Comparison of ENCODE assay signal across 14 cellular contexts in genomic region chr20:36004045-36004444, GRCh38.
"Had no signal": no experiment of that assay in that cellular context is flagged by ENCODE, and none has a peak within 500 bp of the region (broad histone marks: within the 10 kb centered on the region; RNA-seq: fewer than 3 reads in every experiment).

No MANE protein-coding gene starts in this region.

- ATAC-seq: activated CD4-positive, CD25-positive, alpha-beta regulatory T cell treated with anti-CD3 and anti-CD28 coated beads, Interleukin-2, amount 50 U/mL, for 24 hours; activated naive CD4-positive, alpha-beta T cell treated with anti-CD3 and anti-CD28 coated beads, Interleukin-2, amount 50 U/mL, for 72 hours; stimulated activated naive CD8-positive, alpha-beta T cell treated with anti-CD3 and anti-CD28 coated beads, Interleukin-15, amount 100 ng/mL, for 72 hours had no signal

- H3K4me3 Mint-ChIP-seq: activated T-cell treated with anti-CD3 and anti-CD28 coated beads, Interleukin-2, amount 50 U/mL, for 24 hours; stimulated activated naive CD8-positive, alpha-beta T cell treated with anti-CD3 and anti-CD28 coated beads, Interleukin-15, amount 100 ng/mL, for 72 hours; T-helper 2 cell treated with Interferon-gamma antibody and Interleukin-4, amounts not matched to agents 5 μg/mL and 100 μg/mL, for 36 hours had no signal

- H3K27ac Mint-ChIP-seq: activated naive CD4-positive, alpha-beta T cell treated with anti-CD3 and anti-CD28 coated beads, Interleukin-2, amount 50 U/mL, for 72 hours; activated T-cell treated with anti-CD3 and anti-CD28 coated beads, Interleukin-2, amount 50 U/mL, for 24 hours; T-helper 2 cell treated with Interferon-gamma antibody and Interleukin-4, amounts not matched to agents 5 μg/mL and 100 μg/mL, for 36 hours had no signal

- H3K36me3 ChIP-seq: brain microvascular endothelial cell, thoracic aorta had no signal

- DNase-seq: activated T-cell treated with anti-CD3 and anti-CD28 coated beads, Interleukin-2, amount 50 U/mL, for 24 hours; brain microvascular endothelial cell; dorsolateral prefrontal cortex; hippocampal formation; kidney glomerular epithelial cell; midbrain; stimulated activated CD4-positive, alpha-beta T cell treated with anti-CD3 and anti-CD28 coated beads, Interleukin-15, amount 100 ng/mL, for 24 hours; stimulated activated CD4-positive, alpha-beta T cell treated with anti-CD3 and anti-CD28 coated beads, Interleukin-4, amount 100 ng/mL, for 24 hours; stimulated activated naive CD8-positive, alpha-beta T cell treated with anti-CD3 and anti-CD28 coated beads, Interleukin-15, amount 100 ng/mL, for 72 hours had no signal

- H3K27me3 ChIP-seq: brain microvascular endothelial cell, dorsolateral prefrontal cortex had no signal

- H3K4me1 ChIP-seq: parathyroid adenoma had no signal

- H3K4me1 Mint-ChIP-seq: stimulated activated naive CD8-positive, alpha-beta T cell treated with anti-CD3 and anti-CD28 coated beads, Interleukin-15, amount 100 ng/mL, for 72 hours had no signal

- H3K27me3 Mint-ChIP-seq: stimulated activated naive CD8-positive, alpha-beta T cell treated with anti-CD3 and anti-CD28 coated beads, Interleukin-15, amount 100 ng/mL, for 72 hours had no signal

- H3K4me3 ChIP-seq: dorsolateral prefrontal cortex, thoracic aorta had no signal
